12 cellular contexts compared by ENCODE assay signal in genomic region chr16:25143898-25144297, GRCh38. TPM values are rescaled to one million over a fixed set of nuclear protein-coding genes. Genes with fewer than 3 reads are reported as not detected.
DNase-seq lines count a peak whose midpoint lies in the region; ATAC-seq, FAIRE-seq and TF ChIP-seq lines count a peak whose summit lies in the region.
"Had no signal": no experiment of that assay in that cellular context is flagged by ENCODE, and none has a peak within 500 bp of the region (broad histone marks: within the 10 kb centered on the region; RNA-seq: fewer than 3 reads in every experiment).

No MANE protein-coding gene starts in this region.

- no peaks in the 10 kb centered on the region for H3K4me1 ChIP-seq in endothelial cell of umbilical vein (ENCODE audit: control insufficient read depth, extremely low read depth, insufficient read depth, low read length)

- H3K4me3 Mint-ChIP-seq in progenitor cell of endocrine pancreas (ENCODE audit: low read depth), result no peak overlapping the region

- POLR2A ChIA-PET in endothelial cell of umbilical vein (lab: Charles Lee), result no interaction called here

- no peak overlapping the region for H3K9ac ChIP-seq in endothelial cell of umbilical vein (replicated peaks; ENCODE audit: extremely low read depth, insufficient read depth, low read length)

- no peaks in the 10 kb centered on the region for H3K9me3 Mint-ChIP-seq in progenitor cell of endocrine pancreas (ENCODE audit: low read depth)

- peaks cover 8% of the 10 kb centered on the region for H3K4me1 Mint-ChIP-seq in progenitor cell of endocrine pancreas (ENCODE audit: low read depth)

- H3K4me2 ChIP-seq in endothelial cell of umbilical vein (ENCODE audit: insufficient read depth, low read length), result no peak overlapping the region

- peaks cover 12% of the 10 kb centered on the region for H3K36me3 Mint-ChIP-seq in progenitor cell of endocrine pancreas (ENCODE audit: insufficient read depth)

- H3K27ac Mint-ChIP-seq in progenitor cell of endocrine pancreas, result no peak overlapping the region

- no peak for ATAC-seq in GM21515 (IDR thresholded peaks at IDR 0.05; ENCODE audit: unreplicated experiment)
- ATAC-seq in GM21423 (IDR thresholded peaks at IDR 0.05; ENCODE audit: unreplicated experiment), result no peak

- dilution Hi-C loops in endothelial cell of umbilical vein (cut with MboI; ENCODE audit: extremely low pct_ligation_motif_present, low sequenced_read_pairs), result no loop called here

- no peak overlapping the region for H3K27ac ChIP-seq in endothelial cell of umbilical vein (ENCODE audit: insufficient read depth, low read depth, low read length)
- H3K27ac ChIP-seq: 22Rv1, dorsolateral prefrontal cortex had no signal

- no peaks in the 10 kb centered on the region for H3K27me3 Mint-ChIP-seq in progenitor cell of endocrine pancreas

- TF ChIP-seq POLR2A in NB4 (IDR thresholded peaks at IDR 0.05; ENCODE audit: extremely low read depth, insufficient read length) (no peak), endothelial cell of umbilical vein (IDR thresholded peaks at IDR 0.05; ENCODE audit: low read depth, low read length) (no peak)

- H2AFZ ChIP-seq in endothelial cell of umbilical vein (ENCODE audit: low read depth, low read length), result no peak overlapping the region

- peaks cover 0 to 10% of the 10 kb centered on the region in 2 experiments for H3K36me3 ChIP-seq in endothelial cell of umbilical vein (ENCODE audit: control insufficient read depth in 2 of 2, extremely low read depth in 1 of 2, insufficient read depth in 2 of 2, low read length in 2 of 2)

- peak; percentile 18 for TF ChIP-seq CTCF in NB4 (IDR thresholded peaks at IDR 0.05; ENCODE audit: low read depth, low read length)
- TF ChIP-seq CTCF in endothelial cell of umbilical vein (IDR thresholded peaks at IDR 0.05; ENCODE audit: extremely low read depth in 1 of 2, insufficient read depth in 1 of 2, low read depth in 1 of 2, low read length in 2 of 2), result peak; percentile 24 to 28
- peak; percentile 45 for TF ChIP-seq CTCF in progenitor cell of endocrine pancreas (IDR thresholded peaks at IDR 0.05; ENCODE audit: unreplicated experiment)

- intact Hi-C loops in endothelial cell of umbilical vein (cut with micrococcal nuclease), result no loop called here

- DNase-seq in DMS 273 (lab: John Stamatoyannopoulos, UW; ENCODE audit: unreplicated experiment) (peak; percentile 21), DMS 273 treated with DMSO at 0.1 percent for 48 hours (lab: John Stamatoyannopoulos, UW) (no peak), NB4 (ENCODE audit: low read depth) (no peak), endothelial cell of umbilical vein (ENCODE audit: low read depth, low spot score) (no peak), progenitor cell of endocrine pancreas (ENCODE audit: low spot score, unreplicated experiment) (no peak), NCI-H446 (lab: John Stamatoyannopoulos, UW) (no peak)
- DNase-seq: activated CD4-positive, CD25-positive, alpha-beta regulatory T cell; activated effector memory CD4-positive, alpha-beta T cell treated with Interleukin-2 at 50 U/mL for 16 hours had no signal

- no peaks in the 10 kb centered on the region for H3K79me2 ChIP-seq in endothelial cell of umbilical vein (ENCODE audit: control insufficient read depth, insufficient read depth, low read length)

- no peaks in the 10 kb centered on the region for H4K20me1 ChIP-seq in endothelial cell of umbilical vein (replicated peaks; ENCODE audit: control insufficient read depth, extremely low read depth, insufficient read depth, low read length)

- H3K9me3 ChIP-seq in endothelial cell of umbilical vein (replicated peaks; ENCODE audit: control insufficient read depth, insufficient read depth, low read length), result no peaks in the 10 kb centered on the region

- no TSS peak for BruUV-seq in endothelial cell of umbilical vein (replicated peaks; lab: Mats Ljungman, UMichigan)

- no peak for FAIRE-seq in endothelial cell of umbilical vein (lab: Jason Lieb, UNC)

- H3K4me3 ChIP-seq in NB4 (ENCODE audit: low read depth, low read length), result no peak overlapping the region
- H3K4me3 ChIP-seq in endothelial cell of umbilical vein (replicated peaks in 1 of 3; ENCODE audit: insufficient read depth in 1 of 3, low read depth in 1 of 3, low read length in 3 of 3), result no peak overlapping the region
- H3K4me3 ChIP-seq: dorsolateral prefrontal cortex had no signal

- H3K9me1 ChIP-seq in endothelial cell of umbilical vein (replicated peaks; ENCODE audit: control insufficient read depth, extremely low read depth, insufficient read depth, low read length), result no peaks in the 10 kb centered on the region

- CTCF ChIA-PET in endothelial cell of umbilical vein (lab: Charles Lee), result interaction anchor here (0.8 to 1.0 kb wide), 2 partner anchors 11 to 17 kb away, joined by 3 read pairs; no protein-coding TSS in a partner anchor

- no peaks in the 10 kb centered on the region for H3K27me3 ChIP-seq in endothelial cell of umbilical vein (ENCODE audit: control insufficient read depth in 2 of 2, insufficient read depth in 2 of 2, low read length in 2 of 2)
- H3K27me3 ChIP-seq: dorsolateral prefrontal cortex had no signal

TF ChIP-seq in endothelial cell of umbilical vein, 7 proteins besides CTCF, POLR2A, EP300 and RAD21:
- TF ChIP-seq FOS (IDR thresholded peaks at IDR 0.05; ENCODE audit: borderline replicate concordance, insufficient read depth, low read length) (no peak), MAX (IDR thresholded peaks at IDR 0.05; ENCODE audit: insufficient read depth, insufficient read length) (no peak), MYC (IDR thresholded peaks at IDR 0.05; ENCODE audit: low read depth, low read length) (no peak), EZH2 (IDR thresholded peaks at IDR 0.05; ENCODE audit: borderline replicate concordance, low read depth, low read length, severe bottlenecking) (no peak)
TF ChIP-seq in endothelial cell of umbilical vein: peak in this region for 0.

RNA-seq across cellular contexts. Expression of gene LCMT1, which starts 32.4 kb away (rescaled TPM):
- total RNA-seq in endothelial cell of umbilical vein, result 36.2 and 36.8 TPM in 2 replicates
- 19.8 and 23.5 TPM in 2 replicates for polyA plus RNA-seq in endothelial cell of umbilical vein
- 24.7 and 26.7 TPM in 2 replicates for polyA plus RNA-seq in endothelial cell of umbilical vein (2011; cell fraction: cytosol; rRNA removed)
- polyA plus RNA-seq in endothelial cell of umbilical vein (2011; cell fraction: nucleus; rRNA removed), result 23.5 and 25.5 TPM in 2 replicates
- 32.0 and 41.6 TPM in 2 replicates for polyA plus RNA-seq in endothelial cell of umbilical vein (2012)
- 25.4 and 29.7 TPM in 2 replicates for polyA minus RNA-seq in endothelial cell of umbilical vein
- polyA minus RNA-seq in endothelial cell of umbilical vein (2011; cell fraction: cytosol; rRNA and poly(A)+ RNA removed), result 19.7 TPM
- 20.4 and 23.6 TPM in 2 replicates for polyA minus RNA-seq in endothelial cell of umbilical vein (2011; cell fraction: nucleus; rRNA and poly(A)+ RNA removed)
- 71.8 and 74.7 TPM in 2 replicates for total RNA-seq in progenitor cell of endocrine pancreas
